8 cellular contexts compared by ENCODE assay signal in the genomic region with DNA sequence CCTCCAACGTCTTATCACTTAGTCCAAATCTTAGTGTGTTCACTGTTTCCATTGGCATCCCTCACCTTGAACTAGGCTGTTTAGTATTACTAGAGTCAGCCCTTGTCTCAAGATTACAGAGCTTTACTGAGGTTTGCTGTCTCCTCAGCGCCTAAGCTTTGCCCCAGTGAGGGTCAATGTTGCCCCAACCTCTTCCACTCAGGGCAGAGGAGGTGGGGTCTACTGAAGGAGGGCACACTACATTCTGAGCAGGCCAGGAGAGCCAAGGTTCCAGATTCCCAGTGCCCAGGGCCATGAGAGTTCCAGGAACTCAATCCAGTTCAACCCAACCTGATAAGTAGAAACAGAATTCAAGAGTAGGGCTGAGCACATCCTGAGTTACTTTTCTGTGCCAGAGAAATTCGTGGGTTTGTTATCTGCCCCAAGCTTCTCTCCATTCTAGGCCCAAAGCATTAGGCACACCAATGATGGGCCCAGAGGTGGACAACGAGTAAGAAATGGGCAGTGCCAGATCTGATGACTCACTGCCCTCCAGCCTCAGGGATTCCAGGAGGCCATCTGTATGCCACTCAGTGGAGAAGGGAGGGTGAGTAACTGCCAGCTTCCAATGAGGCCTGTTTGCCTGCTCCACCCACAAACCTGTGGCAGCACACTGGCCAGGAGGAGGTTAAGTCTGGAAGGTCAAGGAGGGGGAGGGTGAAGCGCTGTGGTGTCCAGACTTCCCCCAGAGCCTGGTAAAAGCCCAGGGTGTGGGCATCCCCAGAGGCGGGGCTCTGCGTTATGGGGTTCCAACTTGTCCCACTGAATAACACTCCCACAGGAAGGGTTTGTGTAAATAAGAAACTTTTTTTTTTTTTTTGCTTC. TPM values are rescaled to one million over a fixed set of nuclear protein-coding genes. Genes with fewer than 3 reads are reported as not detected.
DNase-seq lines count a peak whose midpoint lies in the region; ATAC-seq and TF ChIP-seq lines count a peak whose summit lies in the region.

No MANE protein-coding gene starts in this region.

- H3K27me3 ChIP-seq in right cardiac atrium (ENCODE audit: control insufficient read depth, insufficient read depth) (no peaks in the 10 kb centered on the region), stomach smooth muscle (ENCODE audit: control insufficient read depth in 1 of 2, insufficient read depth in 2 of 2, low read length in 2 of 2) (no peaks in the 10 kb centered on the region)
- peaks cover 16% of the 10 kb centered on the region for H3K27me3 ChIP-seq in CD4-positive, alpha-beta T cell (ENCODE audit: control insufficient read depth, insufficient read depth, low read length)

- no peaks in the 10 kb centered on the region for H3K9me3 Mint-ChIP-seq in natural killer cell
- no peaks in the 10 kb centered on the region for H3K9me3 Mint-ChIP-seq in CD4-positive, alpha-beta T cell

- intact Hi-C loops in right cardiac atrium (cut with DNase I): no loop called here
- intact Hi-C loops in natural killer cell (cut with micrococcal nuclease): no loop called here
- intact Hi-C loops in CD4-positive, alpha-beta T cell (cut with DNase I, micrococcal nuclease): no loop called here

- H3K36me3 ChIP-seq in stomach smooth muscle (ENCODE audit: control insufficient read depth in 2 of 2, insufficient read depth in 2 of 2, low read length in 2 of 2): peaks cover 41 to 48% of the 10 kb centered on the region in 2 donors

- H3K4me1 Mint-ChIP-seq in natural killer cell: peaks cover 6 to 26% of the 10 kb centered on the region in 2 donors
- H3K4me1 Mint-ChIP-seq in CD4-positive, alpha-beta T cell (ENCODE audit: low read depth): peaks cover 17% of the 10 kb centered on the region

- H3K27ac Mint-ChIP-seq in natural killer cell: no peak overlapping the region
- no peak overlapping the region for H3K27ac Mint-ChIP-seq in CD4-positive, alpha-beta T cell

- H3K9ac ChIP-seq in stomach smooth muscle (ENCODE audit: low read length in 2 of 2): no peak overlapping the region

- H3K4me1 ChIP-seq in right cardiac atrium (ENCODE audit: control insufficient read depth, insufficient read depth, low read length): peaks cover 7% of the 10 kb centered on the region
- H3K4me1 ChIP-seq in stomach smooth muscle (ENCODE audit: control insufficient read depth, insufficient read depth, low read length): peaks cover 27% of the 10 kb centered on the region

- 29% methylated on average over 7 of the region's 7 CpGs for WGBS in right cardiac atrium

- no peaks in the 10 kb centered on the region for H3K9me3 ChIP-seq in right cardiac atrium (ENCODE audit: control insufficient read depth, low read length)
- H3K9me3 ChIP-seq in stomach smooth muscle (ENCODE audit: control insufficient read depth in 2 of 2, low read length in 2 of 2): no peaks in the 10 kb centered on the region
- no peaks in the 10 kb centered on the region for H3K9me3 ChIP-seq in CD4-positive, alpha-beta T cell (ENCODE audit: control insufficient read depth, low read length)

- no peak overlapping the region for H3K4me3 ChIP-seq in right cardiac atrium (ENCODE audit: low read length)
- peak overlapping the region in 1 of 2 donors; percentile 29 for H3K4me3 ChIP-seq in stomach smooth muscle (ENCODE audit: low read length in 2 of 2)

- peak overlapping the region; percentile 61 for H3K27ac ChIP-seq in right cardiac atrium (ENCODE audit: low read length)
- peak overlapping the region; percentile 74 for H3K27ac ChIP-seq in stomach smooth muscle (ENCODE audit: low read length)
- H3K27ac ChIP-seq in CD4-positive, alpha-beta T cell (ENCODE audit: low read depth, low read length): no peak overlapping the region

- POLR2A ChIA-PET in CD4-positive, alpha-beta T cell (lab: Charles Lee): no interaction called here

- ATAC-seq in right cardiac atrium: peak; percentile 44 to 69
- no peak for ATAC-seq in natural killer cell
- ATAC-seq in CD4-positive, alpha-beta T cell (ENCODE audit: poor library complexity): no peak

- H3K27me3 Mint-ChIP-seq in natural killer cell (ENCODE audit: low read depth in 2 of 2): peaks cover 15 to 26% of the 10 kb centered on the region in 2 donors
- H3K27me3 Mint-ChIP-seq in CD4-positive, alpha-beta T cell: peaks cover 19% of the 10 kb centered on the region

- DNase-seq in HCEC 1CT: peak; percentile 75
- DNase-seq in amniotic stem cell (lab: John Stamatoyannopoulos, UW): peak; percentile 86
- peak in 1 of 3 donors; percentile 77 for DNase-seq in right cardiac atrium
- no peak for DNase-seq in germinal center (ENCODE audit: low spot score)
- no peak for DNase-seq in natural killer cell
- no peak for DNase-seq in AML-193 (lab: John Stamatoyannopoulos, UW)
- no peak for DNase-seq in CD4-positive, alpha-beta T cell

- no peak overlapping the region for H3K4me3 Mint-ChIP-seq in natural killer cell
- no peak overlapping the region for H3K4me3 Mint-ChIP-seq in CD4-positive, alpha-beta T cell

- TF ChIP-seq CTCF in natural killer cell (IDR thresholded peaks at IDR 0.05): no peak
- no peak for TF ChIP-seq CTCF in CD4-positive, alpha-beta T cell (IDR thresholded peaks at IDR 0.05)

- CTCF ChIA-PET in CD4-positive, alpha-beta T cell (lab: Charles Lee): interaction anchor here (0.5 kb wide), 1 partner anchor 312 kb away, joined by 3 read pairs; no protein-coding TSS in a partner anchor

- no peaks in the 10 kb centered on the region for H3K36me3 Mint-ChIP-seq in natural killer cell
- peaks cover 20% of the 10 kb centered on the region for H3K36me3 Mint-ChIP-seq in CD4-positive, alpha-beta T cell (ENCODE audit: low read depth)

RNA-seq across cellular contexts. Expression of gene TUBG2, which starts 8.2 kb away (rescaled TPM):
- total RNA-seq in right cardiac atrium: 10 to 100 TPM; 11.6 to 21.3 (median 18.4) TPM
- 19.8 TPM for polyA plus RNA-seq in right cardiac atrium
- total RNA-seq in natural killer cell: 10 to 100 TPM in 1 of 3 donors, 1 to 10 TPM in 2; 7.8 to 14.2 (median 9.6) TPM
- 1 to 10 TPM; 9.0 to 9.7 TPM for total RNA-seq in CD4-positive, alpha-beta T cell

RNA-seq across cellular contexts. Expression of gene PLEKHH3, which starts 9.5 kb away (rescaled TPM):
- total RNA-seq in right cardiac atrium (10 to 100 TPM; 14.4 to 30.8 (median 23.9) TPM), natural killer cell (1 to 10 TPM in 1 of 3 donors, under 1 TPM in 2; 0.14 to 1.8 (median 0.26) TPM)
- polyA plus RNA-seq in right cardiac atrium: 23.0 TPM
- 1 to 10 TPM in 1 of 2 experiments, under 1 TPM in 1; 0.60 to 1.1 TPM for total RNA-seq in CD4-positive, alpha-beta T cell

RNA-seq across cellular contexts. Expression of gene CCR10, which starts 14.3 kb away (rescaled TPM):
- total RNA-seq in right cardiac atrium (1 to 10 TPM; 1.8 to 2.9 (median 2.5) TPM), natural killer cell (1 to 10 TPM; 1.2 to 2.6 (median 1.2) TPM)
- 2.6 TPM for polyA plus RNA-seq in right cardiac atrium
- total RNA-seq in CD4-positive, alpha-beta T cell: 1 to 10 TPM; 1.5 to 2.4 TPM

RNA-seq across cellular contexts. Expression of gene CNTNAP1, which starts 15.0 kb away (rescaled TPM):
- total RNA-seq in right cardiac atrium (1 to 10 TPM; 4.6 to 9.9 (median 7.1) TPM), natural killer cell (under 1 TPM; 0.33 to 0.85 (median 0.39) TPM)
- polyA plus RNA-seq in right cardiac atrium: 4.6 TPM
- 1 to 10 TPM; 4.4 to 4.5 TPM for total RNA-seq in CD4-positive, alpha-beta T cell

RNA-seq across cellular contexts. Expression of gene TUBG1, which starts 57.8 kb away (rescaled TPM):
- 10 to 100 TPM; 34.3 to 60.7 (median 46.0) TPM for total RNA-seq in right cardiac atrium
- 48.9 TPM for polyA plus RNA-seq in right cardiac atrium
- total RNA-seq in natural killer cell: 10 to 100 TPM in 2 of 3 donors, 1 to 10 TPM in 1; 9.7 to 16.5 (median 13.0) TPM
- total RNA-seq in CD4-positive, alpha-beta T cell: 1 to 10 TPM; 7.3 to 8.5 TPM

Comparison
In these comparisons a context has a peak if more than half of its experiments do, and no peak if none do; other contexts are left out.
1. DNase-seq: peak in HCEC 1CT (single experiment) and amniotic stem cell (single experiment); none in germinal center (single experiment), natural killer cell (single experiment), AML-193 (0 of 2) and CD4-positive, alpha-beta T cell (0 of 10).
2. ATAC-seq: peak in right cardiac atrium (2 of 2); none in natural killer cell (0 of 3) and CD4-positive, alpha-beta T cell (single experiment).
3. RNA of gene PLEKHH3, which starts 9.5 kb away (total RNA-seq): 14.4 to 30.8 TPM in right cardiac atrium; 0.60 to 1.1 TPM in CD4-positive, alpha-beta T cell and 0.14 to 1.8 TPM in natural killer cell; every median in the first group is over 4 times any median in the second.